ENCODE assay signal across 19 cellular contexts in genomic region chr2:129866391-129866790, GRCh38.
"Had no signal": no experiment of that assay in that cellular context is flagged by ENCODE, and none has a peak within 500 bp of the region (broad histone marks: within the 10 kb centered on the region; RNA-seq: fewer than 3 reads in every experiment).

No MANE protein-coding gene starts in this region.

- H3K27ac ChIP-seq: colonic mucosa, esophagus muscularis mucosa, foreskin keratinocyte, gastroesophageal sphincter, hepatocyte, left lung, lower lobe of right lung had no signal

- H3K4me1 Mint-ChIP-seq: immature natural killer cell had no signal

- DNase-seq: colonic mucosa; cortex of kidney; effector CD8-positive, alpha-beta T cell; effector memory CD8-positive, alpha-beta T cell; foreskin keratinocyte; hypothalamus; immature natural killer cell; islet precursor cell; kidney; left cardiac atrium; left lung; left ventricle myocardium superior; lower lobe of right lung; mesenchymal stem cell; midbrain had no signal

- H3K27me3 ChIP-seq: colonic mucosa, esophagus muscularis mucosa, foreskin keratinocyte, gastroesophageal sphincter, hepatocyte, left lung had no signal

- ATAC-seq: effector memory CD8-positive, alpha-beta T cell; foreskin keratinocyte; gastroesophageal sphincter; left lung; left ventricle myocardium superior; lower lobe of right lung had no signal

- H3K9me3 Mint-ChIP-seq: dendritic cell treated with granulocyte-macrophage colony-stimulating factor and Interleukin-4, amounts not matched to agents 40 ng/mL and 50 ng/mL, for 4 days; effector memory CD8-positive, alpha-beta T cell; immature natural killer cell had no signal

- H3K36me3 Mint-ChIP-seq: immature natural killer cell had no signal

- H3K27ac Mint-ChIP-seq: dendritic cell treated with granulocyte-macrophage colony-stimulating factor and Interleukin-4, amounts not matched to agents 40 ng/mL and 50 ng/mL, for 4 days; effector memory CD8-positive, alpha-beta T cell; immature natural killer cell had no signal

- H3K27me3 Mint-ChIP-seq: dendritic cell treated with granulocyte-macrophage colony-stimulating factor and Interleukin-4, amounts not matched to agents 40 ng/mL and 50 ng/mL, for 4 days had no signal

- H3K4me3 Mint-ChIP-seq: dendritic cell treated with granulocyte-macrophage colony-stimulating factor and Interleukin-4, amounts not matched to agents 40 ng/mL and 50 ng/mL, for 4 days; effector memory CD8-positive, alpha-beta T cell; immature natural killer cell had no signal

- H3K4me3 ChIP-seq: colonic mucosa, esophagus muscularis mucosa, gastroesophageal sphincter, hepatocyte, left lung, lower lobe of right lung had no signal

- H3K36me3 ChIP-seq: colonic mucosa, esophagus muscularis mucosa, gastroesophageal sphincter, left lung, lower lobe of right lung had no signal

- H3K4me1 ChIP-seq: colonic mucosa, esophagus muscularis mucosa, foreskin keratinocyte, gastroesophageal sphincter, left lung, lower lobe of right lung had no signal

- H3K9me3 ChIP-seq: colonic mucosa, esophagus muscularis mucosa, gastroesophageal sphincter, left lung, lower lobe of right lung had no signal
